Comparison of ENCODE assay signal across 13 cellular contexts in the genomic region with DNA sequence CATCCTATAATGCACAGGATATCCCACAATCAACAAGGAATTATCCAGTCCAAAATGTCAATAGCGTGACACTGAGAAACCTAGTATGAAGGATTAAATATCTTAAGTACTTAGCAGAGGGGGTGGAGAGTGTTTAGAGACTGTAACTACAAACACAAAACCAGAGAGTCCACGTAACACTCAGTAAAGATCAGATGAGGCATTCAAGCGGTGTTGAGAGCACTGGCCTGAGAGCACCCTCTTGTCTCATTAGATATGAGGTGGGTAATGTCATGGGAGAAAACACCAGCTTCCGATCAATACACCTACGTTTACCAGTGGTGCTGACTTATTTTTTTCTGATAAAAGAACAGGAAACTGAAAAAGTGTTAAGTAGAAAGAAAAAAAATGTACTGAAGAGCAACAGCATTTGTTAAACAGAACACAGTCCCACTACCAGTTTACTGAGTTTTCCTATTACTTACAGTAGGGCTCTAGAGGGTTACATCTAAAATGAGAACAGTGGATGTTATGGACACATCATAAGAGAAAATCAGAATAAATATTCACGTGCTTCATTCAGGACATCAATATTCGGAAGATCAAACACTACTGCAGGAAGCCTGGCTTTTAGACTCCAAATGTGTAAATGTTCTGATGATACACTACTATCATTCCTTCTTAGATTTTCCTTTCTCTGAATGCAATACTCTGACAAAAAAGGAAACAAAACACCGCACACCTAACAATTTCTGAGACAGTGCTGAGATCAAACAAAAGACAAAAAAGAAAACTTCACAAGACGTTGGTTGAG. TPM values are rescaled to one million over a fixed set of nuclear protein-coding genes. Genes with fewer than 3 reads are reported as not detected.
A peak's percentile ranks its signal among the peaks of the same experiment; 100 is the strongest.
DNase-seq lines count a peak whose midpoint lies in the region; ATAC-seq and TF ChIP-seq lines count a peak whose summit lies in the region.
"Had no signal": no experiment of that assay in that cellular context is flagged by ENCODE, and none has a peak within 500 bp of the region (broad histone marks: within the 10 kb centered on the region; RNA-seq: fewer than 3 reads in every experiment).

No MANE protein-coding gene starts in this region.

- ATAC-seq in GM18519 (IDR thresholded peaks at IDR 0.05; ENCODE audit: low FRiP score, unreplicated experiment), result no peak

- no peak overlapping the region for H3K4me3 ChIP-seq in hepatocyte
- no peak overlapping the region for H3K4me3 ChIP-seq in thyroid gland (replicated peaks in 1 of 3)
- H3K4me3 ChIP-seq: prostate gland had no signal

- no peaks in the 10 kb centered on the region for H3K4me1 ChIP-seq in hepatocyte (ENCODE audit: insufficient read depth)
- peaks cover 17 to 37% of the 10 kb centered on the region in 2 donors for H3K4me1 ChIP-seq in thyroid gland
- H3K4me1 ChIP-seq: ascending aorta, prostate gland had no signal

- TF ChIP-seq CTCF in hepatocyte (IDR thresholded peaks at IDR 0.05; ENCODE audit: poor library complexity) (no peak), thyroid gland (IDR thresholded peaks at IDR 0.05) (no peak)

- DNase-seq in activated T-cell treated with anti-CD3 and anti-CD28 coated beads, Interleukin-2, amount 50 U/mL, for 24 hours, result no peak
- DNase-seq in activated T-cell treated with anti-CD3 and anti-CD28 coated beads, Interleukin-2, amount 50 U/mL, for 48 hours, result no peak
- peak; percentile 21 for DNase-seq in activated CD4-positive, alpha-beta T cell treated with anti-CD3 and anti-CD28 coated beads, Interleukin-2, amount 10 ng/mL, durations not matched to agents 7 days and 5 days
- DNase-seq in hepatocyte (ENCODE audit: low spot score) (no peak), thyroid gland (no peak), NCI-H1436 (lab: John Stamatoyannopoulos, UW) (no peak), NCI-H446 (lab: John Stamatoyannopoulos, UW) (no peak)
- DNase-seq: HFFc6, kidney glomerular epithelial cell, NCI-H1048 had no signal

- H3K27me3 Mint-ChIP-seq in activated T-cell treated with anti-CD3 and anti-CD28 coated beads, Interleukin-2, amount 50 U/mL, for 24 hours, result no peaks in the 10 kb centered on the region
- peaks cover 7% of the 10 kb centered on the region for H3K27me3 Mint-ChIP-seq in activated CD4-positive, alpha-beta T cell treated with anti-CD3 and anti-CD28 coated beads, Interleukin-2, amount 10 ng/mL, durations not matched to agents 7 days and 5 days

- H3K27ac Mint-ChIP-seq in activated T-cell treated with anti-CD3 and anti-CD28 coated beads, Interleukin-2, amount 50 U/mL, for 24 hours, result peak overlapping the region; percentile 91
- peak overlapping the region; percentile 84 for H3K27ac Mint-ChIP-seq in activated CD4-positive, alpha-beta T cell treated with anti-CD3 and anti-CD28 coated beads, Interleukin-2, amount 10 ng/mL, durations not matched to agents 7 days and 5 days
- H3K27ac Mint-ChIP-seq: HFFc6 had no signal

- H3K79me2 ChIP-seq in hepatocyte, result no peaks in the 10 kb centered on the region

- no peaks in the 10 kb centered on the region for H3K36me3 ChIP-seq in hepatocyte (replicated peaks; ENCODE audit: insufficient read depth, low read depth)
- no peaks in the 10 kb centered on the region for H3K36me3 ChIP-seq in thyroid gland
- H3K36me3 ChIP-seq: ascending aorta, prostate gland had no signal

- 74% methylated on average over 9 of the region's 9 CpGs for WGBS in hepatocyte (ENCODE audit: low lambda C conversion rate, missing lambda C conversion rate)
- 44 to 54% methylated on average over 9 of the region's 9 CpGs for WGBS in thyroid gland, 2 donors

- H3K27me3 ChIP-seq in hepatocyte, result no peaks in the 10 kb centered on the region
- H3K27me3 ChIP-seq in thyroid gland, result no peaks in the 10 kb centered on the region
- H3K27me3 ChIP-seq: ascending aorta had no signal

- peaks cover 66% of the 10 kb centered on the region for H3K4me1 Mint-ChIP-seq in activated T-cell treated with anti-CD3 and anti-CD28 coated beads, Interleukin-2, amount 50 U/mL, for 24 hours (ENCODE audit: low read depth)
- H3K4me1 Mint-ChIP-seq in activated CD4-positive, alpha-beta T cell treated with anti-CD3 and anti-CD28 coated beads, Interleukin-2, amount 10 ng/mL, durations not matched to agents 7 days and 5 days, result peaks cover 43% of the 10 kb centered on the region

- peak overlapping the region; percentile 79 for H3K4me3 Mint-ChIP-seq in activated T-cell treated with anti-CD3 and anti-CD28 coated beads, Interleukin-2, amount 50 U/mL, for 24 hours
- peak overlapping the region; percentile 70 for H3K4me3 Mint-ChIP-seq in activated CD4-positive, alpha-beta T cell treated with anti-CD3 and anti-CD28 coated beads, Interleukin-2, amount 10 ng/mL, durations not matched to agents 7 days and 5 days
- H3K4me3 Mint-ChIP-seq: HFFc6 had no signal

- peak in 1 of 2 donors; percentile 50 for TF ChIP-seq POLR2A in thyroid gland (IDR thresholded peaks at IDR 0.05)

- no peaks in the 10 kb centered on the region for H3K9me3 Mint-ChIP-seq in activated T-cell treated with anti-CD3 and anti-CD28 coated beads, Interleukin-2, amount 50 U/mL, for 24 hours
- no peaks in the 10 kb centered on the region for H3K9me3 Mint-ChIP-seq in activated CD4-positive, alpha-beta T cell treated with anti-CD3 and anti-CD28 coated beads, Interleukin-2, amount 10 ng/mL, durations not matched to agents 7 days and 5 days
- H3K9me3 Mint-ChIP-seq: HFFc6 had no signal

- no peak overlapping the region for H2AFZ ChIP-seq in hepatocyte

- H3K27ac ChIP-seq in hepatocyte, result no peak overlapping the region
- H3K27ac ChIP-seq in thyroid gland, result peak overlapping the region; percentile 6 to 94 (median 89)
- H3K27ac ChIP-seq: ascending aorta had no signal

- peak overlapping the region; percentile 94 for H3K4me2 ChIP-seq in hepatocyte

- intact Hi-C loops in thyroid gland (cut with DNase I), result loop anchor here (10.0 kb wide), 1 partner anchor 182 kb away; a partner anchor contains a TSS

- CTCF ChIA-PET in activated CD4-positive, alpha-beta T cell treated with anti-CD3 and anti-CD28 coated beads, Interleukin-2, amount 10 ng/mL, durations not matched to agents 7 days and 5 days (lab: Charles Lee), result interaction anchor here (1.1 to 1.3 kb wide), 2 partner anchors 9 to 24 kb away, joined by 3 to 4 read pairs; no protein-coding TSS in a partner anchor

- no peaks in the 10 kb centered on the region for H3K9me2 ChIP-seq in hepatocyte (replicated peaks; ENCODE audit: insufficient read depth)

- POLR2A ChIA-PET in activated CD4-positive, alpha-beta T cell treated with anti-CD3 and anti-CD28 coated beads, Interleukin-2, amount 10 ng/mL, durations not matched to agents 7 days and 5 days (lab: Charles Lee), result no interaction called here

- H4K20me1 ChIP-seq in hepatocyte (ENCODE audit: insufficient read depth, poor library complexity, severe bottlenecking), result no peaks in the 10 kb centered on the region

- H3K9me3 ChIP-seq in hepatocyte (ENCODE audit: low read depth) (no peaks in the 10 kb centered on the region), thyroid gland (no peaks in the 10 kb centered on the region)
- H3K9me3 ChIP-seq: ascending aorta, prostate gland had no signal

- H3K36me3 Mint-ChIP-seq in activated T-cell treated with anti-CD3 and anti-CD28 coated beads, Interleukin-2, amount 50 U/mL, for 24 hours (ENCODE audit: low read depth), result peaks cover 7% of the 10 kb centered on the region
- H3K36me3 Mint-ChIP-seq in activated CD4-positive, alpha-beta T cell treated with anti-CD3 and anti-CD28 coated beads, Interleukin-2, amount 10 ng/mL, durations not matched to agents 7 days and 5 days (ENCODE audit: low read depth), result no peaks in the 10 kb centered on the region

RNA-seq across cellular contexts. Expression of a gene that starts 2.1 kb away (rescaled TPM):
- 1 to 10 TPM; 7.4 to 8.3 TPM for total RNA-seq in activated CD4-positive, alpha-beta T cell treated with anti-CD3 and anti-CD28 coated beads, Interleukin-2, amount 10 ng/mL, durations not matched to agents 7 days and 5 days
- 7.4 and 14.1 TPM in 2 replicates for total RNA-seq in hepatocyte
- polyA plus RNA-seq in hepatocyte, result 4.8 and 5.6 TPM in 2 replicates
- 10 to 100 TPM; 19.3 to 37.1 (median 21.3) TPM for total RNA-seq in thyroid gland
- total RNA-seq: HFFc6 had no signal
